21 cellular contexts compared by ENCODE assay signal in the genomic region with DNA sequence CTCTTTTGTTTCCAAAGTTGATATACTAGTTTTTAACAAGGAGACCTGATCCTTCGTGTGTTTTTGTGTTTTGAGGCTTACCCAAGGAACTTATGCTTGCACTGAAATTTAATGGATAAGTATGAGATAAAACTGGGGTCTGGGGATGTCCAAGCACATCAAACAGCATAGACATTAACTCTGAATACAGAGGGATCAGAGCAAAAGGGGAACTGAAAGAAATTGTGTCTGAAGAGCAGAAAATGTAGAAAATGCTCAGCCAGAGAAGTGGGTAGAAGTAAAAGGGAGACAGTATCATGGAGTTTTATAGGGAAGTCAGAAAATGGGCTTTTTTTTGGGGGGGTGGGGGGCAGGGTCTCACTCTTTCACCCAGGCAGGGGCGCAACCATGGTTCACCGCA.
"Had no signal": no experiment of that assay in that cellular context is flagged by ENCODE, and none has a peak within 500 bp of the region (broad histone marks: within the 10 kb centered on the region; RNA-seq: fewer than 3 reads in every experiment).

No MANE protein-coding gene starts in this region.

- ATAC-seq: foreskin keratinocyte; left colon; left ventricle myocardium superior; natural killer cell treated with Interleukin-12 subunit alpha and Interleukin-12 subunit beta and Interleukin-15 and Interleukin-18, amount 100 ng/mL, for 72 hours; pancreas; right cardiac atrium had no signal

- H3K27ac ChIP-seq: foreskin keratinocyte, pancreas, stomach, thoracic aorta had no signal

- H3K36me3 ChIP-seq: pancreas, stomach, thoracic aorta had no signal

- H3K9me3 Mint-ChIP-seq: type B pancreatic cell had no signal

- H3K4me3 ChIP-seq: lung, pancreas, stomach, thoracic aorta had no signal

- H3K9me3 ChIP-seq: pancreas, stomach, thoracic aorta had no signal

- H3K27me3 ChIP-seq: foreskin keratinocyte, pancreas, stomach had no signal

- H3K27ac Mint-ChIP-seq: natural killer cell treated with Interleukin-12 subunit alpha and Interleukin-12 subunit beta and Interleukin-15 and Interleukin-18, amount 100 ng/mL, for 72 hours; progenitor cell of endocrine pancreas; type B pancreatic cell had no signal

- DNase-seq: dermis blood vessel endothelial cell; foreskin keratinocyte; head of caudate nucleus; hippocampal formation; left colon; left ventricle myocardium superior; mesenchymal stem cell; midbrain; occipital lobe; pancreas; right cardiac atrium; small intestine; stimulated activated CD4-positive, alpha-beta T cell treated with anti-CD3 and anti-CD28 coated beads, Interleukin-12 subunit alpha, Interleukin-12 subunit beta, amount 100 ng/mL, for 4 hours; stimulated activated naive CD4-positive, alpha-beta T cell; stomach; substantia nigra had no signal

- H3K4me3 Mint-ChIP-seq: natural killer cell treated with Interleukin-12 subunit alpha and Interleukin-12 subunit beta and Interleukin-15 and Interleukin-18, amount 100 ng/mL, for 72 hours; type B pancreatic cell had no signal

- H3K4me1 ChIP-seq: foreskin keratinocyte, pancreas, stomach had no signal

- H3K27me3 Mint-ChIP-seq: natural killer cell treated with Interleukin-12 subunit alpha and Interleukin-12 subunit beta and Interleukin-15 and Interleukin-18, amount 100 ng/mL, for 72 hours; progenitor cell of endocrine pancreas had no signal

- H3K36me3 Mint-ChIP-seq: natural killer cell treated with Interleukin-12 subunit alpha and Interleukin-12 subunit beta and Interleukin-15 and Interleukin-18, amount 100 ng/mL, for 72 hours; type B pancreatic cell had no signal
